20 cellular contexts compared by ENCODE assay signal in genomic region chr1:201192478-201192804, GRCh38. TPM values are rescaled to one million over a fixed set of nuclear protein-coding genes. Genes with fewer than 3 reads are reported as not detected.
A peak's percentile ranks its signal among the peaks of the same experiment; 100 is the strongest.
DNase-seq lines count a peak whose midpoint lies in the region; FAIRE-seq and TF ChIP-seq lines count a peak whose summit lies in the region.
"Had no signal": no experiment of that assay in that cellular context is flagged by ENCODE, and none has a peak within 500 bp of the region (broad histone marks: within the 10 kb centered on the region; RNA-seq: fewer than 3 reads in every experiment).

No MANE protein-coding gene starts in this region.

- no peak overlapping the region for H3K9ac ChIP-seq in neuronal stem cell (ENCODE audit: low read depth, low read length, poor library complexity)

- intact Hi-C loops in vagina (cut with DNase I): no loop called here
- intact Hi-C loops in prostate gland (cut with DNase I): no loop called here

- peaks cover 0 to 50% (median 0%) of the 10 kb centered on the region in 3 experiments for H3K27me3 ChIP-seq in neuronal stem cell (ENCODE audit: control insufficient read depth in 3 of 3, insufficient read depth in 3 of 3, low read depth in 1 of 3, low read length in 3 of 3)
- no peaks in the 10 kb centered on the region for H3K27me3 ChIP-seq in vagina
- H3K27me3 ChIP-seq in prostate gland (replicated peaks; ENCODE audit: insufficient read depth): no peaks in the 10 kb centered on the region

- H3K79me1 ChIP-seq in neuronal stem cell (ENCODE audit: low read depth, low read length): no peaks in the 10 kb centered on the region

- H3K4me2 ChIP-seq in neuronal stem cell (ENCODE audit: insufficient read depth, low read length, poor library complexity, severe bottlenecking): no peak overlapping the region

- no peak for FAIRE-seq in GM19239 (lab: Jason Lieb, UNC)
- FAIRE-seq: GM18507 had no signal

- H2AK5ac ChIP-seq in neuronal stem cell (ENCODE audit: low read depth, low read length): no peak overlapping the region

- H2BK15ac ChIP-seq in neuronal stem cell (ENCODE audit: low read length): no peak overlapping the region

- WGBS in neuronal stem cell (ENCODE audit: extremely low coverage in 2 of 2, insufficient read length in 2 of 2, insufficient replicate concordance in 1 of 2), 2 donors: no CpG with 5 or more reads among the region's 1 CpG
- 73% methylated on average over 1 of the region's 1 CpG for WGBS in prostate gland

- CTCF ChIA-PET in HEK293 (lab: Yijun Ruan, JAX): interaction anchor here (0.8 kb wide), 1 partner anchor 218 kb away, joined by 3 read pairs; no protein-coding TSS in a partner anchor
- CTCF ChIA-PET in GM10248 (lab: Yijun Ruan, JAX): no interaction called here

- H3K27ac ChIP-seq in HEK293 (ENCODE audit: extremely low read depth, low read depth, low read length) (no peak overlapping the region), neuronal stem cell (replicated peaks; ENCODE audit: low read length) (peak overlapping the region; percentile 15), vagina (peak overlapping the region; percentile 21), prostate gland (no peak overlapping the region)
- H3K27ac ChIP-seq: C4-2B, esophagus muscularis mucosa, heart right ventricle, sigmoid colon had no signal

- no peak overlapping the region for H4K8ac ChIP-seq in neuronal stem cell (ENCODE audit: low read depth, low read length)

- no peak overlapping the region for H3K18ac ChIP-seq in neuronal stem cell (ENCODE audit: low read length)

- TF ChIP-seq CTCF in HEK293 (tag by site-specific recombination; IDR thresholded peaks at IDR 0.05) (no peak), vagina (IDR thresholded peaks at IDR 0.05) (no peak), prostate gland (IDR thresholded peaks at IDR 0.05) (no peak), GM10248 (IDR thresholded peaks at IDR 0.05; ENCODE audit: control extremely low read depth, extremely low read depth, low read depth, missing control alignments) (no peak)

- H2BK5ac ChIP-seq in neuronal stem cell (ENCODE audit: low read length): no peak overlapping the region

- no peak overlapping the region for H3K14ac ChIP-seq in neuronal stem cell (ENCODE audit: low read length)

- TF ChIP-seq POLR2A in vagina (IDR thresholded peaks at IDR 0.05) (no peak), prostate gland (IDR thresholded peaks at IDR 0.05) (no peak)

- DNase-seq in cerebellum (ENCODE audit: low spot score) (peak; percentile 23), neuronal stem cell (ENCODE audit: low spot score) (no peak), vagina (ENCODE audit: extremely low spot score in 2 of 2) (no peak), prostate gland (ENCODE audit: low spot score) (no peak), GM19239 (ENCODE audit: insufficient read length, low spot score) (no peak), GM10248 (ENCODE audit: extremely low spot score) (no peak)
- DNase-seq: activated CD4-positive, alpha-beta T cell treated with anti-CD3 and anti-CD28 coated beads, Interleukin-2, amount 10 ng/mL, durations not matched to agents 7 days and 5 days; activated naive CD8-positive, alpha-beta T cell treated with anti-CD3 and anti-CD28 coated beads, Interleukin-2, amount 10 ng/mL, durations not matched to agents 7 days and 5 days; activated T-cell treated with anti-CD3 and anti-CD28 coated beads, Interleukin-2, amount 50 U/mL, for 4 hours; H9; islet precursor cell; NCI-H146; NCI-H226; sigmoid colon had no signal

- H2BK12ac ChIP-seq in neuronal stem cell (ENCODE audit: low read length): no peak overlapping the region

- no peak overlapping the region for H3K23ac ChIP-seq in neuronal stem cell (ENCODE audit: low read depth, low read length, poor library complexity)

- H3K4ac ChIP-seq in neuronal stem cell (ENCODE audit: low read length): no peak overlapping the region

- no peak overlapping the region for H2AFZ ChIP-seq in neuronal stem cell (ENCODE audit: low read length)

- POLR2A ChIA-PET in HEK293 (lab: Yijun Ruan, JAX) (no interaction called here), GM10248 (lab: Yijun Ruan, JAX) (no interaction called here)

- no peak overlapping the region for H4K91ac ChIP-seq in neuronal stem cell (ENCODE audit: low read depth, low read length, poor library complexity)

- H3K4me3 ChIP-seq in HEK293 (ENCODE audit: low read depth, low read length) (no peak overlapping the region), neuronal stem cell (ENCODE audit: low read length in 2 of 2) (no peak overlapping the region), vagina (no peak overlapping the region), prostate gland (no peak overlapping the region)
- H3K4me3 ChIP-seq: esophagus muscularis mucosa, heart right ventricle, sigmoid colon had no signal

- H3K4me1 ChIP-seq in HEK293 (ENCODE audit: control insufficient read depth, insufficient read depth, low read length) (peaks cover 2% of the 10 kb centered on the region; the same call in 1 of the 2 replicates), neuronal stem cell (ENCODE audit: control insufficient read depth in 2 of 2, insufficient read depth in 1 of 2, low read depth in 1 of 2, low read length in 2 of 2) (peaks cover 0 to 17% of the 10 kb centered on the region in 2 donors), vagina (peaks cover 6% of the 10 kb centered on the region), prostate gland (replicated peaks) (no peaks in the 10 kb centered on the region)
- H3K4me1 ChIP-seq: sigmoid colon had no signal

- no peak overlapping the region for H2BK120ac ChIP-seq in neuronal stem cell (ENCODE audit: low read depth, low read length)

- H3K36me3 ChIP-seq in HEK293 (ENCODE audit: control insufficient read depth in 2 of 2, insufficient read depth in 1 of 2, low read length in 2 of 2): no peaks in the 10 kb centered on the region
- H3K36me3 ChIP-seq in neuronal stem cell (replicated peaks in 1 of 2; ENCODE audit: control insufficient read depth in 2 of 2, insufficient read depth in 2 of 2, low read length in 2 of 2): no peaks in the 10 kb centered on the region
- no peaks in the 10 kb centered on the region for H3K36me3 ChIP-seq in vagina
- H3K36me3 ChIP-seq in prostate gland: no peaks in the 10 kb centered on the region
- H3K36me3 ChIP-seq: esophagus muscularis mucosa, heart right ventricle, sigmoid colon had no signal

- no peaks in the 10 kb centered on the region for H3K9me3 ChIP-seq in HEK293 (ENCODE audit: control insufficient read depth, insufficient read depth, low read depth, low read length)
- H3K9me3 ChIP-seq in neuronal stem cell (replicated peaks in 1 of 2; ENCODE audit: control insufficient read depth in 2 of 2, insufficient read depth in 1 of 2, low read depth in 1 of 2, low read length in 2 of 2): no peaks in the 10 kb centered on the region
- H3K9me3 ChIP-seq in vagina: no peaks in the 10 kb centered on the region
- no peaks in the 10 kb centered on the region for H3K9me3 ChIP-seq in prostate gland
- H3K9me3 ChIP-seq: esophagus muscularis mucosa, heart right ventricle, sigmoid colon had no signal

TF ChIP-seq in HEK293, 187 proteins besides CTCF, POLR2A, EP300 and RAD21 (continues in another document):
- TF ChIP-seq PBX3 (CRISPR knock-in tag; IDR thresholded peaks at IDR 0.05): no peak
- TF ChIP-seq ZBTB10 (tag by site-specific recombination; IDR thresholded peaks at IDR 0.05): no peak
- TF ChIP-seq ZBTB44 (tag by site-specific recombination; IDR thresholded peaks at IDR 0.05): no peak
- TF ChIP-seq ZNF404 (tag by site-specific recombination; IDR thresholded peaks at IDR 0.05): no peak

RNA-seq across cellular contexts. Expression of gene IGFN1, which starts 1.8 kb away (rescaled TPM):
- total RNA-seq in cerebellum: 0.09 TPM
- polyA plus RNA-seq in neuronal stem cell (2013, experiment 1 of 2): 0.15 TPM
- 0.12 TPM for polyA plus RNA-seq in neuronal stem cell (2013, experiment 2 of 2)
- not detected for total RNA-seq in vagina
- total RNA-seq in prostate gland: 1 to 10 TPM; 2.0 to 6.7 TPM
- total RNA-seq: activated CD4-positive, alpha-beta T cell treated with anti-CD3 and anti-CD28 coated beads, Interleukin-2, amount 10 ng/mL, durations not matched to agents 7 days and 5 days; activated naive CD8-positive, alpha-beta T cell treated with anti-CD3 and anti-CD28 coated beads, Interleukin-2, amount 10 ng/mL, durations not matched to agents 7 days and 5 days; activated T-cell treated with anti-CD3 and anti-CD28 coated beads, Interleukin-2, amount 50 U/mL, for 4 hours; esophagus muscularis mucosa; H9; mesenteric fat pad had no signal

RNA-seq across cellular contexts. Expression of gene TMEM9, which starts 38.2 kb away (rescaled TPM):
- total RNA-seq in cerebellum (47.4 TPM), vagina (58.7 TPM), prostate gland (100 to 1,000 TPM; 131 to 164 TPM)
- 72.8 TPM for polyA plus RNA-seq in neuronal stem cell (2013, experiment 1 of 2)
- 72.0 TPM for polyA plus RNA-seq in neuronal stem cell (2013, experiment 2 of 2)

Comparison
In these comparisons a context has a peak if more than half of its experiments do, and no peak if none do; other contexts are left out.
1. H3K27ac ChIP-seq: peak in neuronal stem cell (single experiment) and vagina (single experiment); none in HEK293 (single experiment) and prostate gland (0 of 2).